ENCODE assay signal across 1 cellular context in genomic region chr17:65122836-65123756, GRCh38.
A peak's percentile ranks its signal among the peaks of the same experiment; 100 is the strongest.
TF ChIP-seq lines count a peak whose summit lies in the region.

No MANE protein-coding gene starts in this region.

TF ChIP-seq in HepG2, 621 proteins besides CTCF, POLR2A, EP300 and RAD21 (continued from another document and continues in another):
- TF ChIP-seq, protein P1, sequence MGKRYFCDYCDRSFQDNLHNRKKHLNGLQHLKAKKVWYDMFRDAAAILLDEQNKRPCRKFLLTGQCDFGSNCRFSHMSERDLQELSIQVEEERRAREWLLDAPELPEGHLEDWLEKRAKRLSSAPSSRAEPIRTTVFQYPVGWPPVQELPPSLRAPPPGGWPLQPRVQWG (CRISPR knock-in tag; IDR thresholded peaks at IDR 0.05; ENCODE audit: borderline replicate concordance, low read depth), result no peak
- TF ChIP-seq SAFB2 (CRISPR knock-in tag; IDR thresholded peaks at IDR 0.05; ENCODE audit: borderline replicate concordance, low read depth), result 0 out of 2 replicates have a peak, but pooled peaks have one; percentile 39
- TF ChIP-seq, protein P2, sequence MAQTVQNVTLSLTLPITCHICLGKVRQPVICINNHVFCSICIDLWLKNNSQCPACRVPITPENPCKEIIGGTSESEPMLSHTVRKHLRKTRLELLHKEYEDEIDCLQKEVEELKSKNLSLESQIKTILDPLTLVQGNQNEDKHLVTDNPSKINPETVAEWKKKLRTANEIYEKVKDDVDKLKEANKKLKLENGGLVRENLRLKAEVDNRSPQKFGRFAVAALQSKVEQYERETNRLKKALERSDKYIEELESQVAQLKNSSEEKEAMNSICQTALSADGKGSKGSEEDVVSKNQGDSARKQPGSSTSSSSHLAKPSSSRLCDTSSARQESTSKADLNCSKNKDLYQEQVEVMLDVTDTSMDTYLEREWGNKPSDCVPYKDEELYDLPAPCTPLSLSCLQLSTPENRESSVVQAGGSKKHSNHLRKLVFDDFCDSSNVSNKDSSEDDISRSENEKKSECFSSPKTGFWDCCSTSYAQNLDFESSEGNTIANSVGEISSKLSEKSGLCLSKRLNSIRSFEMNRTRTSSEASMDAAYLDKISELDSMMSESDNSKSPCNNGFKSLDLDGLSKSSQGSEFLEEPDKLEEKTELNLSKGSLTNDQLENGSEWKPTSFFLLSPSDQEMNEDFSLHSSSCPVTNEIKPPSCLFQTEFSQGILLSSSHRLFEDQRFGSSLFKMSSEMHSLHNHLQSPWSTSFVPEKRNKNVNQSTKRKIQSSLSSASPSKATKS (CRISPR knock-in tag; IDR thresholded peaks at IDR 0.05), result no peak
- TF ChIP-seq, protein P3, sequence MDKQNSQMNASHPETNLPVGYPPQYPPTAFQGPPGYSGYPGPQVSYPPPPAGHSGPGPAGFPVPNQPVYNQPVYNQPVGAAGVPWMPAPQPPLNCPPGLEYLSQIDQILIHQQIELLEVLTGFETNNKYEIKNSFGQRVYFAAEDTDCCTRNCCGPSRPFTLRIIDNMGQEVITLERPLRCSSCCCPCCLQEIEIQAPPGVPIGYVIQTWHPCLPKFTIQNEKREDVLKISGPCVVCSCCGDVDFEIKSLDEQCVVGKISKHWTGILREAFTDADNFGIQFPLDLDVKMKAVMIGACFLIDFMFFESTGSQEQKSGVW (CRISPR knock-in tag; IDR thresholded peaks at IDR 0.05; ENCODE audit: borderline replicate concordance), result no peak
- TF ChIP-seq ZBTB7A (CRISPR knock-in tag; IDR thresholded peaks at IDR 0.05), result no peak
- 0 out of 2 replicates have a peak, but pooled peaks have one; percentile 35 for TF ChIP-seq ETS1 (CRISPR knock-in tag; IDR thresholded peaks at IDR 0.05)
- peak; percentile 96 for TF ChIP-seq GABPB1 (CRISPR knock-in tag; IDR thresholded peaks at IDR 0.05)
- TF ChIP-seq TBX3 (IDR thresholded peaks at IDR 0.05; ENCODE audit: borderline replicate concordance), result no peak
- no peak for TF ChIP-seq STAG1 (CRISPR knock-in tag; IDR thresholded peaks at IDR 0.05)
- no peak for TF ChIP-seq ZNF570 (CRISPR knock-in tag; IDR thresholded peaks at IDR 0.05; ENCODE audit: borderline replicate concordance)
- TF ChIP-seq ZNF282 (IDR thresholded peaks at IDR 0.05; ENCODE audit: partially characterized antibody), result no peak
- TF ChIP-seq ZMYM4 (CRISPR knock-in tag; IDR thresholded peaks at IDR 0.05), result peak; percentile 49; the same call in 1 of the 2 replicates
- no peak for TF ChIP-seq CCDC6 (CRISPR knock-in tag; IDR thresholded peaks at IDR 0.05)
- peak; percentile 47; the same call in 1 of the 2 replicates for TF ChIP-seq RFXAP (CRISPR knock-in tag; IDR thresholded peaks at IDR 0.05; ENCODE audit: borderline replicate concordance)
- no peak for TF ChIP-seq ZFP37 (CRISPR knock-in tag; IDR thresholded peaks at IDR 0.05; ENCODE audit: borderline replicate concordance)
- no peak for TF ChIP-seq EEA1 (CRISPR knock-in tag; IDR thresholded peaks at IDR 0.05; ENCODE audit: borderline replicate concordance)
- TF ChIP-seq ZBTB21 (CRISPR knock-in tag; IDR thresholded peaks at IDR 0.05), result no peak
- no peak for TF ChIP-seq ZNF484 (CRISPR knock-in tag; IDR thresholded peaks at IDR 0.05; ENCODE audit: borderline replicate concordance, low read depth)
- no peak for TF ChIP-seq ZNF367 (CRISPR knock-in tag; IDR thresholded peaks at IDR 0.05; ENCODE audit: borderline replicate concordance)
- TF ChIP-seq RFX5 (IDR thresholded peaks at IDR 0.05; ENCODE audit: low read depth, low read length), result no peak
- no peak for TF ChIP-seq ZNF225 (CRISPR knock-in tag; IDR thresholded peaks at IDR 0.05)
- TF ChIP-seq IRF1 (CRISPR knock-in tag; IDR thresholded peaks at IDR 0.05; ENCODE audit: low read depth), result peak; percentile 71; the same call in 1 of the 2 replicates
- TF ChIP-seq FOXJ3 (CRISPR knock-in tag; IDR thresholded peaks at IDR 0.05; ENCODE audit: borderline replicate concordance), result no peak
- TF ChIP-seq ZFP90 (CRISPR knock-in tag; IDR thresholded peaks at IDR 0.05; ENCODE audit: borderline replicate concordance), result no peak
- TF ChIP-seq ZNF296 (CRISPR knock-in tag; conservative IDR thresholded peaks at IDR 0.05), result no peak
- TF ChIP-seq BORCS8-MEF2B (CRISPR knock-in tag; IDR thresholded peaks at IDR 0.05), result peak; percentile 47; the same call in 1 of the 2 replicates
- no peak for TF ChIP-seq ZNF879 (CRISPR knock-in tag; IDR thresholded peaks at IDR 0.05)
- no peak for TF ChIP-seq GZF1 (CRISPR knock-in tag; IDR thresholded peaks at IDR 0.05)
- TF ChIP-seq ZNF747 (CRISPR knock-in tag; IDR thresholded peaks at IDR 0.05; ENCODE audit: borderline replicate concordance), result no peak
- peak; percentile 56 for TF ChIP-seq ZNF263 (CRISPR knock-in tag; IDR thresholded peaks at IDR 0.05)
- no peak for TF ChIP-seq FOSL1 (CRISPR knock-in tag; IDR thresholded peaks at IDR 0.05; ENCODE audit: borderline replicate concordance)
- TF ChIP-seq, protein P4, sequence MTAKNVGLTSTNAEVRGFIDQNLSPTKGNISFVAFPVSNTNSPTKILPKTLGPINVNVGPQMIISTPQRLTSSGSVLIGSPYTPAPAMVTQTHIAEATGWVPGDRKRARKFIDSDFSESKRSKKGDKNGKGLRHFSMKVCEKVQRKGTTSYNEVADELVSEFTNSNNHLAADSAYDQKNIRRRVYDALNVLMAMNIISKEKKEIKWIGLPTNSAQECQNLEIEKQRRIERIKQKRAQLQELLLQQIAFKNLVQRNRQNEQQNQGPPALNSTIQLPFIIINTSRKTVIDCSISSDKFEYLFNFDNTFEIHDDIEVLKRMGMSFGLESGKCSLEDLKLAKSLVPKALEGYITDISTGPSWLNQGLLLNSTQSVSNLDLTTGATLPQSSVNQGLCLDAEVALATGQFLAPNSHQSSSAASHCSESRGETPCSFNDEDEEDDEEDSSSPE (CRISPR knock-in tag; IDR thresholded peaks at IDR 0.05), result peak; percentile 58
- TF ChIP-seq ATF1 (CRISPR knock-in tag; IDR thresholded peaks at IDR 0.05), result no peak
- peak; percentile 42; the same call in 1 of the 2 replicates for TF ChIP-seq ZNF143 (CRISPR knock-in tag; IDR thresholded peaks at IDR 0.05)
- TF ChIP-seq ZNF720 (CRISPR knock-in tag; IDR thresholded peaks at IDR 0.05), result no peak
- TF ChIP-seq ZHX2 (IDR thresholded peaks at IDR 0.05; ENCODE audit: low read depth), result peak; percentile 46; the same call in 1 of the 2 replicates
- TF ChIP-seq ZHX2 (CRISPR knock-in tag; IDR thresholded peaks at IDR 0.05; ENCODE audit: borderline replicate concordance), result no peak; the same call in 1 of the 2 replicates
- peak; percentile 69; the same call in 1 of the 2 replicates for TF ChIP-seq BRD4 (CRISPR knock-in tag; IDR thresholded peaks at IDR 0.05)
- no peak for TF ChIP-seq ATF3 (CRISPR knock-in tag; IDR thresholded peaks at IDR 0.05)
- no peak for TF ChIP-seq TFAP4 (IDR thresholded peaks at IDR 0.05; ENCODE audit: borderline replicate concordance, low read depth)
- peak; percentile 97 for TF ChIP-seq POLR2G (IDR thresholded peaks at IDR 0.05; ENCODE audit: low read depth, low read length)
- no peak for TF ChIP-seq ZC3H4 (CRISPR knock-in tag; IDR thresholded peaks at IDR 0.05; ENCODE audit: borderline replicate concordance)
- TF ChIP-seq, protein P5, sequence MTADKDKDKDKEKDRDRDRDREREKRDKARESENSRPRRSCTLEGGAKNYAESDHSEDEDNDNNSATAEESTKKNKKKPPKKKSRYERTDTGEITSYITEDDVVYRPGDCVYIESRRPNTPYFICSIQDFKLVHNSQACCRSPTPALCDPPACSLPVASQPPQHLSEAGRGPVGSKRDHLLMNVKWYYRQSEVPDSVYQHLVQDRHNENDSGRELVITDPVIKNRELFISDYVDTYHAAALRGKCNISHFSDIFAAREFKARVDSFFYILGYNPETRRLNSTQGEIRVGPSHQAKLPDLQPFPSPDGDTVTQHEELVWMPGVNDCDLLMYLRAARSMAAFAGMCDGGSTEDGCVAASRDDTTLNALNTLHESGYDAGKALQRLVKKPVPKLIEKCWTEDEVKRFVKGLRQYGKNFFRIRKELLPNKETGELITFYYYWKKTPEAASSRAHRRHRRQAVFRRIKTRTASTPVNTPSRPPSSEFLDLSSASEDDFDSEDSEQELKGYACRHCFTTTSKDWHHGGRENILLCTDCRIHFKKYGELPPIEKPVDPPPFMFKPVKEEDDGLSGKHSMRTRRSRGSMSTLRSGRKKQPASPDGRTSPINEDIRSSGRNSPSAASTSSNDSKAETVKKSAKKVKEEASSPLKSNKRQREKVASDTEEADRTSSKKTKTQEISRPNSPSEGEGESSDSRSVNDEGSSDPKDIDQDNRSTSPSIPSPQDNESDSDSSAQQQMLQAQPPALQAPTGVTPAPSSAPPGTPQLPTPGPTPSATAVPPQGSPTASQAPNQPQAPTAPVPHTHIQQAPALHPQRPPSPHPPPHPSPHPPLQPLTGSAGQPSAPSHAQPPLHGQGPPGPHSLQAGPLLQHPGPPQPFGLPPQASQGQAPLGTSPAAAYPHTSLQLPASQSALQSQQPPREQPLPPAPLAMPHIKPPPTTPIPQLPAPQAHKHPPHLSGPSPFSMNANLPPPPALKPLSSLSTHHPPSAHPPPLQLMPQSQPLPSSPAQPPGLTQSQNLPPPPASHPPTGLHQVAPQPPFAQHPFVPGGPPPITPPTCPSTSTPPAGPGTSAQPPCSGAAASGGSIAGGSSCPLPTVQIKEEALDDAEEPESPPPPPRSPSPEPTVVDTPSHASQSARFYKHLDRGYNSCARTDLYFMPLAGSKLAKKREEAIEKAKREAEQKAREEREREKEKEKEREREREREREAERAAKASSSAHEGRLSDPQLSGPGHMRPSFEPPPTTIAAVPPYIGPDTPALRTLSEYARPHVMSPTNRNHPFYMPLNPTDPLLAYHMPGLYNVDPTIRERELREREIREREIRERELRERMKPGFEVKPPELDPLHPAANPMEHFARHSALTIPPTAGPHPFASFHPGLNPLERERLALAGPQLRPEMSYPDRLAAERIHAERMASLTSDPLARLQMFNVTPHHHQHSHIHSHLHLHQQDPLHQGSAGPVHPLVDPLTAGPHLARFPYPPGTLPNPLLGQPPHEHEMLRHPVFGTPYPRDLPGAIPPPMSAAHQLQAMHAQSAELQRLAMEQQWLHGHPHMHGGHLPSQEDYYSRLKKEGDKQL (CRISPR knock-in tag; IDR thresholded peaks at IDR 0.05; ENCODE audit: low read depth), result no peak
